Comparison of ENCODE assay signal across 19 cellular contexts in the genomic region with DNA sequence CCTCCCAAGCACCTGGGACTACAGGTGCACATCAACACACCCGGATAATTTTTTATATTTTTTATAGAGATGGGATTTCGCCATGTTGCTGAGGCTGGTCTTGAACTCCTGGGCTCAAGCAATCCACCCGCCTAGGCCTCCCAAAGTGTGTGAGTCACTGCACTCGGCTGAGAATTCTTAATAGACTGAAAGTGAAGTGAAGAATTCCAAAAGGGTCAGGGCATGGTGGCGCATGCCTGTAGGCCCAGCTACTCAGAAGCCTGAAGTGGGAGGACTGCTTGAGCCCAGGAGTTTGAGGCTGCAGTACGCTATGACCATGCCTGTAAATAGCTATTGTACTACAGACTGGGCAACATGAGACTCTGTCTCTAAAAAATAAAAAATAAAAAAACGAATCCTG.
"Had no signal": no experiment of that assay in that cellular context is flagged by ENCODE, and none has a peak within 500 bp of the region (broad histone marks: within the 10 kb centered on the region; RNA-seq: fewer than 3 reads in every experiment).

No MANE protein-coding gene starts in this region.

- H3K27me3 ChIP-seq: breast epithelium had no signal

- H3K4me3 ChIP-seq: breast epithelium, mucosa of descending colon had no signal

- ATAC-seq: left ventricle myocardium superior, mucosa of descending colon had no signal

- DNase-seq: activated CD4-positive, alpha-beta T cell treated with anti-CD3 and anti-CD28 coated beads for 1 hour; activated CD4-positive, alpha-beta T cell treated with anti-CD3 and anti-CD28 coated beads, Interleukin-2, amount 50 U/mL, for 4 hours; activated CD8-positive, alpha-beta memory T cell treated with anti-CD3 and anti-CD28 coated beads for 24 hours; activated CD8-positive, alpha-beta memory T cell treated with anti-CD3 and anti-CD28 coated beads, Interleukin-2, amount 50 U/mL, for 4 hours; activated naive CD4-positive, alpha-beta T cell treated with Interleukin-2 at 50 U/mL for 16 hours; activated naive CD8-positive, alpha-beta T cell treated with anti-CD3 and anti-CD28 coated beads for 36 hours; activated T-cell treated with anti-CD3 and anti-CD28 coated beads, Interleukin-2, amount 50 U/mL, for 24 hours; amniotic stem cell; cortex of kidney; endodermal cell; kidney glomerular epithelial cell; left ventricle myocardium superior; mucosa of descending colon; nephron progenitor cell; stimulated activated CD4-positive, alpha-beta T cell treated with anti-CD3 and anti-CD28 coated beads, Interleukin-4, amount 100 ng/mL, for 24 hours; stimulated activated naive CD4-positive, alpha-beta T cell treated with Interleukin-2 at 50 U/mL for 16 hours; T-helper 1 cell had no signal

- H3K4me1 ChIP-seq: breast epithelium had no signal

- H3K9me3 ChIP-seq: breast epithelium, mucosa of descending colon had no signal

- H3K27ac ChIP-seq: breast epithelium, epithelial cell of prostate had no signal

- H3K36me3 ChIP-seq: breast epithelium had no signal
